Comparison of ENCODE assay signal across 9 cellular contexts in genomic region chr13:95643471-95643813, GRCh38. TPM values are rescaled to one million over a fixed set of nuclear protein-coding genes. Genes with fewer than 3 reads are reported as not detected.
A peak's percentile ranks its signal among the peaks of the same experiment; 100 is the strongest.
DNase-seq lines count a peak whose midpoint lies in the region; ATAC-seq and TF ChIP-seq lines count a peak whose summit lies in the region.
"Had no signal": no experiment of that assay in that cellular context is flagged by ENCODE, and none has a peak within 500 bp of the region (broad histone marks: within the 10 kb centered on the region; RNA-seq: fewer than 3 reads in every experiment).

No MANE protein-coding gene starts in this region.

- H3K4me1 ChIP-seq in PC-3 (ENCODE audit: insufficient read depth, low read length), result peaks cover 4% of the 10 kb centered on the region

- H3K27ac ChIP-seq in PC-3 (ENCODE audit: low read length), result no peak overlapping the region
- H3K27ac ChIP-seq: 22Rv1 had no signal

- H3K4me2 ChIP-seq in PC-3 (ENCODE audit: low read length), result peak overlapping the region; percentile 89; the same call in 1 of the 2 replicates

- DNase-seq in DMS53 (lab: John Stamatoyannopoulos, UW) (peak; percentile 35), DMS53 treated with DMSO at 0.1 percent for 48 hours (lab: John Stamatoyannopoulos, UW; ENCODE audit: unreplicated experiment) (no peak), PC-3 (no peak), epithelial cell of proximal tubule (ENCODE audit: low read depth) (no peak), osteocyte (ENCODE audit: extremely low spot score, unreplicated experiment) (no peak), NCI-H128 (lab: John Stamatoyannopoulos, UW; ENCODE audit: unreplicated experiment) (no peak), HuH-7 (ENCODE audit: low spot score) (no peak)

- no peaks in the 10 kb centered on the region for H3K27me3 ChIP-seq in PC-3 (ENCODE audit: low read length)

- no peak overlapping the region for H3K9ac ChIP-seq in PC-3 (ENCODE audit: low read length)

- intact Hi-C loops in PC-3 (cut with micrococcal nuclease), result no loop called here

- no peaks in the 10 kb centered on the region for H3F3A ChIP-seq in PC-3 (ENCODE audit: low read length, unreplicated experiment)

- peaks cover 19% of the 10 kb centered on the region for H3K36me3 Mint-ChIP-seq in osteocyte (ENCODE audit: unreplicated experiment)

- H3K4me3 ChIP-seq in PC-3 (ENCODE audit: low read length) (no peak overlapping the region), epithelial cell of proximal tubule (ENCODE audit: low read depth, low read length) (peak overlapping the region; percentile 78)

- TF ChIP-seq CTCF in PC-3 (conservative IDR thresholded peaks at IDR 0.05; ENCODE audit: low read depth, low read length), result no peak
- TF ChIP-seq CTCF in epithelial cell of proximal tubule (conservative IDR thresholded peaks at IDR 0.05; ENCODE audit: low read depth, low read length), result no peak
- TF ChIP-seq CTCF in osteocyte (IDR thresholded peaks at IDR 0.05), result no peak

- CTCF ChIA-PET in PC-3 (lab: Charles Lee), result no interaction called here

- H3K9me3 ChIP-seq in PC-3 (ENCODE audit: low read length), result no peaks in the 10 kb centered on the region

- H4K20me1 ChIP-seq in PC-3 (ENCODE audit: low read length), result no peaks in the 10 kb centered on the region

- no peaks in the 10 kb centered on the region for H3K79me2 ChIP-seq in PC-3 (ENCODE audit: low read length)

- ATAC-seq in PC-3, result no peak
- no peak for ATAC-seq in HG03342 (IDR thresholded peaks at IDR 0.05; ENCODE audit: unreplicated experiment)

- no peaks in the 10 kb centered on the region for H3K36me3 ChIP-seq in PC-3 (ENCODE audit: low read depth, low read length)

- H2AFZ ChIP-seq in PC-3 (ENCODE audit: low read length), result no peak overlapping the region

- no peaks in the 10 kb centered on the region for H3K9me3 Mint-ChIP-seq in osteocyte (ENCODE audit: unreplicated experiment)

- POLR2A ChIA-PET in PC-3 (lab: Charles Lee; ENCODE audit: unreplicated experiment), result no interaction called here

- H3K4me1 Mint-ChIP-seq in osteocyte (ENCODE audit: unreplicated experiment), result peaks cover 39% of the 10 kb centered on the region

- peak overlapping the region; percentile 95 for H3K4me3 Mint-ChIP-seq in osteocyte (ENCODE audit: unreplicated experiment)

- H3K9me2 ChIP-seq in PC-3 (replicated peaks; ENCODE audit: low read length), result no peaks in the 10 kb centered on the region

- no peaks in the 10 kb centered on the region for H3K27me3 Mint-ChIP-seq in osteocyte (ENCODE audit: unreplicated experiment)

- peak overlapping the region; percentile 97 for H3K27ac Mint-ChIP-seq in osteocyte (ENCODE audit: unreplicated experiment)

- no TSS peak for BruUV-seq in PC-3 (replicated peaks; lab: Mats Ljungman, UMichigan)

RNA-seq across cellular contexts. Expression of gene DZIP1, which starts 1.1 kb away (rescaled TPM):
- total RNA-seq in PC-3 (2014; rRNA removed), result 1.8 and 3.5 TPM in 2 replicates
- total RNA-seq in epithelial cell of proximal tubule, result 16.7 and 18.3 TPM in 2 replicates
- 45.0 and 50.8 TPM in 2 replicates for total RNA-seq in osteocyte

RNA-seq across cellular contexts. Expression of gene DNAJC3, which starts 33.5 kb away (rescaled TPM):
- total RNA-seq in PC-3 (2014; rRNA removed), result 17.8 and 20.5 TPM in 2 replicates
- 21.4 and 24.9 TPM in 2 replicates for total RNA-seq in epithelial cell of proximal tubule
- total RNA-seq in osteocyte, result 45.9 and 47.8 TPM in 2 replicates
